35 cellular contexts compared by ENCODE assay signal in the genomic region with DNA sequence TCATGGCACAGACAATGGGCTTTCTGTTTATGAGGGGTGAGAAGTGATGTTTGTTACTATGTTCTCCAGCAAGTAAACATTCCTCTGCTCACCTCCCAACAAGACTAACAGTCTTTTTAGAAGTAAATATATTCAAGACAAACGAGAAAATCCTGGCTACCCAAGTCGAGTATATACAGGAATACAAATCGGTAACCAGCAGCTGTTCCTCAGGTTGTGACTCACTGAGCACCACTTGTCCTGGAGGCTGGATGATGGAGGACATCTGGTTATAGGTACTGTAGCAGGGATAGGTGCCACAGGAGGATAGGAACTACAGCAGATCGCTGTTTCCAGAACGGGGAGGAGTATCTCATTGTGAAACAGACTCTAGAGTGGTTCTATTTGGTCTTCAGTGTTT. TPM values are rescaled to one million over a fixed set of nuclear protein-coding genes. Genes with fewer than 3 reads are reported as not detected.
"Had no signal": no experiment of that assay in that cellular context is flagged by ENCODE, and none has a peak within 500 bp of the region (broad histone marks: within the 10 kb centered on the region; RNA-seq: fewer than 3 reads in every experiment).

No MANE protein-coding gene starts in this region.

- H2AFZ ChIP-seq: hepatocyte had no signal

- ATAC-seq: activated CD4-positive, alpha-beta T cell treated with anti-CD3 and anti-CD28 coated beads for 36 hours; activated naive CD4-positive, alpha-beta T cell treated with anti-CD3 and anti-CD28 coated beads, Interleukin-2, amount 50 U/mL, for 72 hours; gastroesophageal sphincter; stimulated activated naive B cell treated with anti-CD40 and anti-IgM and Interleukin-4, amounts not matched to agents 10 μg/mL and 1 μg/mL and 100 μg/mL, for 72 hours had no signal

- H3K27me3 ChIP-seq: colonic mucosa, gastroesophageal sphincter, hepatocyte, neutrophil, ovary, sigmoid colon, stomach, thyroid gland, upper lobe of left lung, vagina had no signal

- H3K9me3 ChIP-seq: colonic mucosa, gastroesophageal sphincter, left ventricle myocardium inferior, neutrophil, ovary, sigmoid colon, stomach, thyroid gland, upper lobe of left lung, vagina had no signal

- H3K79me2 ChIP-seq: hepatocyte had no signal

- H3K4me2 ChIP-seq: hepatocyte had no signal

- H3K36me3 ChIP-seq: ovary had no signal

- H3K4me3 Mint-ChIP-seq: activated CD4-positive, alpha-beta T cell treated with anti-CD3 and anti-CD28 coated beads for 36 hours; activated T-cell treated with anti-CD3 and anti-CD28 coated beads, Interleukin-2, amount 50 U/mL, for 24 hours; mesothelial cell of epicardium; naive B cell; nephron progenitor cell; stimulated activated naive B cell treated with anti-CD40 and anti-IgM and Interleukin-4, amounts not matched to agents 10 μg/mL and 1 μg/mL and 100 μg/mL, for 72 hours; T-helper 2 cell treated with Interferon-gamma antibody and Interleukin-4, amounts not matched to agents 5 μg/mL and 100 μg/mL, for 36 hours had no signal

- DNase-seq: activated CD4-positive, alpha-beta T cell treated with anti-CD3 and anti-CD28 coated beads for 36 hours; activated CD4-positive, alpha-beta T cell treated with anti-CD3 and anti-CD28 coated beads, Interleukin-2, amount 50 U/mL, for 4 hours; activated CD4-positive, CD25-positive, alpha-beta regulatory T cell; activated CD8-positive, alpha-beta memory T cell treated with anti-CD3 and anti-CD28 coated beads, Interleukin-2, amount 50 U/mL, for 48 hours; activated gamma-delta T cell treated with Interleukin-2 at 50 U/mL for 16 hours; activated T-cell treated with anti-CD3 and anti-CD28 coated beads, Interleukin-2, amount 50 U/mL, for 24 hours; cerebellar nuclear complex; colonic mucosa; islet precursor cell; left ventricle myocardium inferior; naive B cell; nephron progenitor cell; ovary; retina; sigmoid colon; small intestine; stimulated activated CD4-positive, alpha-beta T cell treated with anti-CD3 and anti-CD28 coated beads, Interleukin-1b, Interleukin-23, amount 100 ng/mL, for 48 hours; stimulated activated CD4-positive, alpha-beta T cell treated with anti-CD3 and anti-CD28 coated beads, Interleukin-4, amount 100 ng/mL, for 4 hours; stimulated activated CD8-positive, alpha-beta memory T cell treated with anti-CD3 and anti-CD28 coated beads, Interleukin-4, amount 100 ng/mL, for 48 hours; stimulated activated naive B cell treated with anti-CD40 and anti-IgM and Interleukin-4, amounts not matched to agents 10 μg/mL and 1 μg/mL and 100 μg/mL, for 72 hours; stomach; T-helper 1 cell; thyroid gland; upper lobe of left lung had no signal

- FAIRE-seq: bronchial epithelial cell, endothelial cell of umbilical vein, small intestine had no signal

- H3K27ac Mint-ChIP-seq: activated CD4-positive, alpha-beta T cell treated with anti-CD3 and anti-CD28 coated beads for 36 hours; activated T-cell treated with anti-CD3 and anti-CD28 coated beads, Interleukin-2, amount 50 U/mL, for 24 hours; mesothelial cell of epicardium; nephron progenitor cell; progenitor cell of endocrine pancreas; stimulated activated naive B cell treated with anti-CD40 and anti-IgM and Interleukin-4, amounts not matched to agents 10 μg/mL and 1 μg/mL and 100 μg/mL, for 72 hours; T-helper 2 cell treated with Interferon-gamma antibody and Interleukin-4, amounts not matched to agents 5 μg/mL and 100 μg/mL, for 36 hours had no signal

- H3K4me3 ChIP-seq: colonic mucosa, gastroesophageal sphincter, hepatocyte, left ventricle myocardium inferior, lung, ovary, sigmoid colon, stomach, thyroid gland, upper lobe of left lung, vagina had no signal

- H3K27ac ChIP-seq: colonic mucosa, gastroesophageal sphincter, hepatocyte, left ventricle myocardium inferior, neutrophil, ovary, sigmoid colon, stomach, thyroid gland, upper lobe of left lung, vagina had no signal

- H3K27me3 Mint-ChIP-seq: activated CD4-positive, alpha-beta T cell treated with anti-CD3 and anti-CD28 coated beads for 36 hours; activated T-cell treated with anti-CD3 and anti-CD28 coated beads, Interleukin-2, amount 50 U/mL, for 24 hours; naive B cell; progenitor cell of endocrine pancreas; stimulated activated naive B cell treated with anti-CD40 and anti-IgM and Interleukin-4, amounts not matched to agents 10 μg/mL and 1 μg/mL and 100 μg/mL, for 72 hours had no signal

- H3K9me3 Mint-ChIP-seq: activated naive CD4-positive, alpha-beta T cell treated with anti-CD3 and anti-CD28 coated beads, Interleukin-2, amount 50 U/mL, for 72 hours; activated T-cell treated with anti-CD3 and anti-CD28 coated beads, Interleukin-2, amount 50 U/mL, for 24 hours; mesothelial cell of epicardium; naive B cell; nephron progenitor cell; stimulated activated naive B cell treated with anti-CD40 and anti-IgM and Interleukin-4, amounts not matched to agents 10 μg/mL and 1 μg/mL and 100 μg/mL, for 72 hours; T-helper 2 cell treated with Interferon-gamma antibody and Interleukin-4, amounts not matched to agents 5 μg/mL and 100 μg/mL, for 36 hours had no signal

RNA-seq across cellular contexts. Expression of gene PTGES3L, which starts 13.0 kb away (rescaled TPM):
- total RNA-seq: endothelial cell of umbilical vein had no signal
